In the genomic region with DNA sequence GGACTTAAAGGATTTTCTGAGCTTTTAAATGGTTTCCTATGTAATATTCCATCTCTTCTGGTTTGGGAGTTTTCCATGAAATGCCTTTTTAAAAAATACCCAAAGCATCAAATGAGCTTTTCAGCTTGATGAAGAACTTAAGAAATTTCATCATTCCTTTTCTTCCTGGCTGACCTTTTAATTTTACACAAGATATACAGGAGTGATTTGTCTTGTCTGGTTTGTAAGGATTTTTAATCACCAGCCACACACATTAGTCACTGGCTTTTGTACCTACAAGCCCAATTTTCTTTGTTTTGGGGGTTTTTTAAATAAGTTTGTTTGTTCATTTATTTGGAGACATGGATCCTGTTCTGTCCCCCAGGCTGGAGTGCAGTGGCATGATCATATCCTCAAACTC, we compare ENCODE assay signal across 14 cellular contexts.
DNase-seq lines count a peak whose midpoint lies in the region; ATAC-seq and TF ChIP-seq lines count a peak whose summit lies in the region.
"Had no signal": no experiment of that assay in that cellular context is flagged by ENCODE, and none has a peak within 500 bp of the region (broad histone marks: within the 10 kb centered on the region; RNA-seq: fewer than 3 reads in every experiment).

No MANE protein-coding gene starts in this region.

- peak overlapping the region; percentile 81 for H4K5ac ChIP-seq in IMR-90 (ENCODE audit: low read depth, low read length)

- H3K27ac ChIP-seq in IMR-90 (ENCODE audit: insufficient read depth, low read length): peak overlapping the region; percentile 62
- peak overlapping the region; percentile 52 for H3K27ac ChIP-seq in naive thymus-derived CD4-positive, alpha-beta T cell (ENCODE audit: low read depth, low read length)

- POLR2A ChIA-PET in BJ (lab: Charles Lee) (interaction anchor here (0.7 to 0.8 kb wide), 4 partner anchors 11 to 430 kb away, joined by 14 to 30 read pairs (median 21); no protein-coding TSS in a partner anchor), IMR-90 (lab: Charles Lee; ENCODE audit: unreplicated experiment) (no interaction called here)
- POLR2A ChIA-PET in naive thymus-derived CD4-positive, alpha-beta T cell (lab: Charles Lee): interaction anchor here (0.7 to 1.2 kb wide), 2 partner anchors 20 to 47 kb away, joined by 3 read pairs; no protein-coding TSS in a partner anchor

- intact Hi-C loops in IMR-90 (cut with micrococcal nuclease): loop anchor here (1.0 kb wide), 1 partner anchor 41 kb away; no protein-coding TSS in a partner anchor
- intact Hi-C loops in naive thymus-derived CD4-positive, alpha-beta T cell (cut with micrococcal nuclease): loop anchor here in 1 of 2 donors (1.0 kb wide), 1 partner anchor 11 kb away; no protein-coding TSS in a partner anchor

- TF ChIP-seq CTCF in BJ (IDR thresholded peaks at IDR 0.05; ENCODE audit: insufficient read depth, low read depth, low read length) (no peak), IMR-90 (conservative IDR thresholded peaks at IDR 0.05; ENCODE audit: low read depth, low read length) (no peak), cardiac fibroblast (IDR thresholded peaks at IDR 0.05; ENCODE audit: low read depth, low read length) (no peak)

- peak overlapping the region; percentile 81; the same call in 1 of the 3 replicates for H2BK15ac ChIP-seq in IMR-90 (ENCODE audit: low read depth, low read length)

- peaks cover 21% of the 10 kb centered on the region for H3K4me1 ChIP-seq in IMR-90 (ENCODE audit: control insufficient read depth, insufficient read depth, low read length)
- H3K4me1 ChIP-seq in naive thymus-derived CD4-positive, alpha-beta T cell (ENCODE audit: control insufficient read depth in 2 of 2, insufficient read depth in 2 of 2, low read length in 2 of 2): peaks cover 40 to 46% of the 10 kb centered on the region in 2 donors

- no peak for TF ChIP-seq POLR2A in IMR-90 (IDR thresholded peaks at IDR 0.05; ENCODE audit: low read depth, low read length)

- H3K9me1 ChIP-seq in IMR-90 (ENCODE audit: insufficient read depth, low read length): peaks cover 9% of the 10 kb centered on the region; the same call in 1 of the 2 replicates

- H3K36me3 ChIP-seq in BJ (ENCODE audit: control insufficient read depth, insufficient read depth, low read length): no peaks in the 10 kb centered on the region
- no peaks in the 10 kb centered on the region for H3K36me3 ChIP-seq in IMR-90 (ENCODE audit: control insufficient read depth, insufficient read depth, low read length)
- peaks cover 0 to 36% (median 7%) of the 10 kb centered on the region in 3 experiments for H3K36me3 ChIP-seq in naive thymus-derived CD4-positive, alpha-beta T cell (ENCODE audit: control insufficient read depth in 2 of 3, insufficient read depth in 3 of 3, low read length in 3 of 3)
- H3K36me3 ChIP-seq: left ventricle myocardium inferior had no signal

- peak overlapping the region; percentile 53; the same call in 1 of the 2 replicates for H3K4ac ChIP-seq in IMR-90 (ENCODE audit: low read depth, low read length)

- no peak overlapping the region for H3K4me3 Mint-ChIP-seq in naive thymus-derived CD4-positive, alpha-beta T cell
- H3K4me3 Mint-ChIP-seq: WTC11 had no signal

- peak overlapping the region in 5 of 9 donors; percentile 12 to 88 (median 50) for H3K27ac Mint-ChIP-seq in naive thymus-derived CD4-positive, alpha-beta T cell
- H3K27ac Mint-ChIP-seq: WTC11 had no signal

- peak overlapping the region; percentile 92 for H3K18ac ChIP-seq in IMR-90 (ENCODE audit: low read depth, low read length)

- H3K9ac ChIP-seq in IMR-90 (ENCODE audit: low read depth, low read length): peak overlapping the region; percentile 78

- H3K36me3 Mint-ChIP-seq in naive thymus-derived CD4-positive, alpha-beta T cell: peaks cover 5 to 46% (median 27%) of the 10 kb centered on the region in 5 donors
- H3K36me3 Mint-ChIP-seq: WTC11 had no signal

- H3K4me3 ChIP-seq in BJ (ENCODE audit: low read depth, low read length): no peak overlapping the region
- H3K4me3 ChIP-seq in IMR-90 (ENCODE audit: insufficient read depth, low read depth, low read length): no peak overlapping the region
- no peak overlapping the region for H3K4me3 ChIP-seq in cardiac fibroblast (replicated peaks in 1 of 2; ENCODE audit: low read depth in 2 of 2, low read length in 2 of 2)
- H3K4me3 ChIP-seq in naive thymus-derived CD4-positive, alpha-beta T cell (ENCODE audit: low read length): no peak overlapping the region
- H3K4me3 ChIP-seq: left ventricle myocardium inferior had no signal

- H2BK120ac ChIP-seq in IMR-90 (ENCODE audit: low read depth, low read length): peak overlapping the region; percentile 80; the same call in 1 of the 2 replicates

- H3K23ac ChIP-seq in IMR-90 (ENCODE audit: low read depth, low read length): no peak overlapping the region

- peak overlapping the region; percentile 85; the same call in 1 of the 2 replicates for H2BK20ac ChIP-seq in IMR-90 (ENCODE audit: low read depth, low read length)

- peak overlapping the region; percentile 85; the same call in 1 of the 2 replicates for H4K91ac ChIP-seq in IMR-90 (ENCODE audit: insufficient read depth, low read depth, low read length)

- no peaks in the 10 kb centered on the region for H3K27me3 ChIP-seq in BJ (ENCODE audit: control insufficient read depth, insufficient read depth, low read length)
- H3K27me3 ChIP-seq in IMR-90 (ENCODE audit: control insufficient read depth, insufficient read depth, low read length): no peaks in the 10 kb centered on the region
- no peaks in the 10 kb centered on the region for H3K27me3 ChIP-seq in naive thymus-derived CD4-positive, alpha-beta T cell (ENCODE audit: control insufficient read depth in 2 of 2, insufficient read depth in 2 of 2, low read length in 2 of 2)

- peaks cover 46 to 100% (median 95%) of the 10 kb centered on the region in 7 donors for H3K4me1 Mint-ChIP-seq in naive thymus-derived CD4-positive, alpha-beta T cell

- no peak overlapping the region for H2AK9ac ChIP-seq in IMR-90 (replicated peaks; ENCODE audit: low read depth, low read length, poor library complexity)

- peak overlapping the region; percentile 37 for H3K4me2 ChIP-seq in IMR-90 (ENCODE audit: low read depth, low read length)

- peak; percentile 85 for DNase-seq in BJ (ENCODE audit: low read depth)
- DNase-seq in IMR-90: peak; percentile 51
- DNase-seq in cardiac fibroblast (ENCODE audit: low read depth in 2 of 2): peak; percentile 63 to 88
- no peak for DNase-seq in naive thymus-derived CD4-positive, alpha-beta T cell
- no peak for DNase-seq in NCI-H128 (lab: John Stamatoyannopoulos, UW; ENCODE audit: unreplicated experiment)
- DNase-seq in NCI-H82 (lab: John Stamatoyannopoulos, UW): no peak
- DNase-seq in NCI-H524 (lab: John Stamatoyannopoulos, UW): no peak
- DNase-seq: aorta, Caco-2, erythroblast, left ventricle myocardium inferior, NCI-H187 treated with DMSO at 0.1 percent for 48 hours had no signal

- H3K79me1 ChIP-seq in IMR-90 (ENCODE audit: low read depth in 1 of 2, low read length in 2 of 2): no peaks in the 10 kb centered on the region

- peak overlapping the region; percentile 37; the same call in 1 of the 2 replicates for H2AK5ac ChIP-seq in IMR-90 (ENCODE audit: low read depth, low read length)

- dilution Hi-C loops in IMR-90 (cut with HindIII; ENCODE audit: low sequenced_read_pairs, unreplicated experiment): no loop called here

- in situ Hi-C loops in IMR-90 (cut with MboI; ENCODE audit: low sequenced_read_pairs): no loop called here

- no peaks in the 10 kb centered on the region for H4K20me1 ChIP-seq in IMR-90 (ENCODE audit: insufficient read depth, low read length)

- H3K27me3 Mint-ChIP-seq in naive thymus-derived CD4-positive, alpha-beta T cell: no peaks in the 10 kb centered on the region

- CTCF ChIA-PET in BJ (lab: Yijun Ruan, JAX): interaction anchor here (0.7 to 2.5 kb wide), 7 partner anchors 11 to 194 kb away, joined by 3 to 13 read pairs (median 3); no protein-coding TSS in a partner anchor
- CTCF ChIA-PET in IMR-90 (lab: Yijun Ruan, JAX): interaction anchor here (1.3 kb wide), 1 partner anchor 37 kb away, joined by 3 read pairs; no protein-coding TSS in a partner anchor
- CTCF ChIA-PET in naive thymus-derived CD4-positive, alpha-beta T cell (lab: Charles Lee): interaction anchor here (1.0 to 1.9 kb wide), 4 partner anchors 9 to 325 kb away, joined by 3 to 10 read pairs (median 4); no protein-coding TSS in a partner anchor

- peaks cover 0 to 1% (median 0%) of the 10 kb centered on the region in 11 donors for H3K9me3 Mint-ChIP-seq in naive thymus-derived CD4-positive, alpha-beta T cell

- peak overlapping the region; percentile 75; a peak in 3 of 4 replicates for H4K8ac ChIP-seq in IMR-90 (ENCODE audit: low read depth in 2 of 2, low read length in 2 of 2)

- peak overlapping the region; percentile 65 for H2BK5ac ChIP-seq in IMR-90 (ENCODE audit: low read depth, low read length, poor library complexity, severe bottlenecking)

- ATAC-seq in IMR-90 (ENCODE audit: low read depth): peak; percentile 37
- no peak for ATAC-seq in naive thymus-derived CD4-positive, alpha-beta T cell
- ATAC-seq in GM18517 (IDR thresholded peaks at IDR 0.05; ENCODE audit: unreplicated experiment): no peak
- ATAC-seq: WTC11 had no signal

- TF ChIP-seq RAD21 in IMR-90 (IDR thresholded peaks at IDR 0.05; ENCODE audit: low read length): no peak

- no peak overlapping the region for H2AFZ ChIP-seq in IMR-90 (replicated peaks; ENCODE audit: low read length, poor library complexity)

- no TSS peak for BruUV-seq in IMR-90 (replicated peaks; lab: Mats Ljungman, UMichigan)

- H3K9me3 ChIP-seq in IMR-90 (ENCODE audit: control insufficient read depth, insufficient read depth, low read length): no peaks in the 10 kb centered on the region
- no peaks in the 10 kb centered on the region for H3K9me3 ChIP-seq in naive thymus-derived CD4-positive, alpha-beta T cell (ENCODE audit: control insufficient read depth in 2 of 3, low read length in 3 of 3)
- H3K9me3 ChIP-seq: Caco-2, left ventricle myocardium inferior had no signal

- no peak overlapping the region; the same call in 1 of the 2 replicates for H3K14ac ChIP-seq in IMR-90 (replicated peaks; ENCODE audit: low read depth, low read length)

- no peak overlapping the region for H3K56ac ChIP-seq in IMR-90 (ENCODE audit: extremely low read depth, insufficient read depth, low read length)

TF ChIP-seq in IMR-90, 13 proteins besides CTCF, POLR2A, EP300 and RAD21:
- no peak for TF ChIP-seq SMC3 (IDR thresholded peaks at IDR 0.05; ENCODE audit: low read depth, low read length)
- peak; percentile 61 for TF ChIP-seq CEBPB (IDR thresholded peaks at IDR 0.05; ENCODE audit: low read depth, low read length)

Comparison
In these comparisons a context has a peak if more than half of its experiments do, and no peak if none do; other contexts are left out.
1. DNase-seq: peak in BJ (single experiment), IMR-90 (single experiment) and cardiac fibroblast (2 of 2); none in naive thymus-derived CD4-positive, alpha-beta T cell (0 of 9), NCI-H128 (single experiment), NCI-H82 (single experiment) and NCI-H524 (0 of 2).